In the genomic region with DNA sequence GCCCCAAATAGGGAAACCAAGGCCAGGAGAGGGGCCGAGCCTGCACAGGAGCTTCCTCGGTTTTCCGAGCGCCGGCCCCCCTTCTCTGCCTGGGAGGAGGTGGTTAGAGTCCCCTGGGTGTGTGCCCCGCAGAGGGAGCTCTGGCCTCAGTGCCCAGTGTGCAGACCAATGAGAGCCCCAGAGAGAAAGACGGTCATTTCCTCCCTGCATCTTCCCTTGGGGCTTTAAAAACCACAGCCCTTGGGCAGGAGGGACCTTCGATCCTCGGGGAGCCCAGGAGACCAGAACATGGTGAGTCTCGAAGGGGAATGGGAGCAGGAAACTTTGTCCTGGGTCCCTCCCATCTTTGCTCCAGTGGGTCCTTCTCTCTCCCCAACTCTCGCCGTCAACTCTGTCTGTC, we compare ENCODE assay signal across 2 cellular contexts.
TF ChIP-seq lines count a peak whose summit lies in the region.

TSS of gene C5AR1 (plus strand) at position 254 of the 400 bp plus-strand sequence. CDS start at position 289, 35 bp downstream.

TF ChIP-seq in GM23338, 12 proteins besides CTCF, POLR2A, EP300 and RAD21 (continued from another document):
- no peak for TF ChIP-seq ZNF462 (CRISPR knock-in tag; IDR thresholded peaks at IDR 0.05)
- TF ChIP-seq, protein P1, sequence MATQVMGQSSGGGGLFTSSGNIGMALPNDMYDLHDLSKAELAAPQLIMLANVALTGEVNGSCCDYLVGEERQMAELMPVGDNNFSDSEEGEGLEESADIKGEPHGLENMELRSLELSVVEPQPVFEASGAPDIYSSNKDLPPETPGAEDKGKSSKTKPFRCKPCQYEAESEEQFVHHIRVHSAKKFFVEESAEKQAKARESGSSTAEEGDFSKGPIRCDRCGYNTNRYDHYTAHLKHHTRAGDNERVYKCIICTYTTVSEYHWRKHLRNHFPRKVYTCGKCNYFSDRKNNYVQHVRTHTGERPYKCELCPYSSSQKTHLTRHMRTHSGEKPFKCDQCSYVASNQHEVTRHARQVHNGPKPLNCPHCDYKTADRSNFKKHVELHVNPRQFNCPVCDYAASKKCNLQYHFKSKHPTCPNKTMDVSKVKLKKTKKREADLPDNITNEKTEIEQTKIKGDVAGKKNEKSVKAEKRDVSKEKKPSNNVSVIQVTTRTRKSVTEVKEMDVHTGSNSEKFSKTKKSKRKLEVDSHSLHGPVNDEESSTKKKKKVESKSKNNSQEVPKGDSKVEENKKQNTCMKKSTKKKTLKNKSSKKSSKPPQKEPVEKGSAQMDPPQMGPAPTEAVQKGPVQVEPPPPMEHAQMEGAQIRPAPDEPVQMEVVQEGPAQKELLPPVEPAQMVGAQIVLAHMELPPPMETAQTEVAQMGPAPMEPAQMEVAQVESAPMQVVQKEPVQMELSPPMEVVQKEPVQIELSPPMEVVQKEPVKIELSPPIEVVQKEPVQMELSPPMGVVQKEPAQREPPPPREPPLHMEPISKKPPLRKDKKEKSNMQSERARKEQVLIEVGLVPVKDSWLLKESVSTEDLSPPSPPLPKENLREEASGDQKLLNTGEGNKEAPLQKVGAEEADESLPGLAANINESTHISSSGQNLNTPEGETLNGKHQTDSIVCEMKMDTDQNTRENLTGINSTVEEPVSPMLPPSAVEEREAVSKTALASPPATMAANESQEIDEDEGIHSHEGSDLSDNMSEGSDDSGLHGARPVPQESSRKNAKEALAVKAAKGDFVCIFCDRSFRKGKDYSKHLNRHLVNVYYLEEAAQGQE (IDR thresholded peaks at IDR 0.05; ENCODE audit: unreplicated experiment), result no peak
TF ChIP-seq in GM23338: peak in this region for 0.

TF ChIP-seq in K562, 482 proteins besides CTCF, POLR2A, EP300 and RAD21 (continued from another document):
- TF ChIP-seq HLTF (IDR thresholded peaks at IDR 0.05), result no peak
- TF ChIP-seq CC2D1A (IDR thresholded peaks at IDR 0.05), result 0 out of 2 replicates have a peak, but pooled peaks have one; percentile 20
- TF ChIP-seq ARID2 (IDR thresholded peaks at IDR 0.05), result no peak
- TF ChIP-seq ESRRA (IDR thresholded peaks at IDR 0.05; ENCODE audit: borderline replicate concordance, low read depth), result peak; percentile 28; the same call in 1 of the 2 replicates
- no peak for TF ChIP-seq BHLHE40 (IDR thresholded peaks at IDR 0.05; ENCODE audit: low read length)
- TF ChIP-seq PPARD (CRISPR knock-in tag; IDR thresholded peaks at IDR 0.05), result no peak
- TF ChIP-seq MTA2 (IDR thresholded peaks at IDR 0.05; ENCODE audit: low read depth), result no peak
- TF ChIP-seq KLF1 (tag; IDR thresholded peaks at IDR 0.05), result no peak
- TF ChIP-seq, protein P2, sequence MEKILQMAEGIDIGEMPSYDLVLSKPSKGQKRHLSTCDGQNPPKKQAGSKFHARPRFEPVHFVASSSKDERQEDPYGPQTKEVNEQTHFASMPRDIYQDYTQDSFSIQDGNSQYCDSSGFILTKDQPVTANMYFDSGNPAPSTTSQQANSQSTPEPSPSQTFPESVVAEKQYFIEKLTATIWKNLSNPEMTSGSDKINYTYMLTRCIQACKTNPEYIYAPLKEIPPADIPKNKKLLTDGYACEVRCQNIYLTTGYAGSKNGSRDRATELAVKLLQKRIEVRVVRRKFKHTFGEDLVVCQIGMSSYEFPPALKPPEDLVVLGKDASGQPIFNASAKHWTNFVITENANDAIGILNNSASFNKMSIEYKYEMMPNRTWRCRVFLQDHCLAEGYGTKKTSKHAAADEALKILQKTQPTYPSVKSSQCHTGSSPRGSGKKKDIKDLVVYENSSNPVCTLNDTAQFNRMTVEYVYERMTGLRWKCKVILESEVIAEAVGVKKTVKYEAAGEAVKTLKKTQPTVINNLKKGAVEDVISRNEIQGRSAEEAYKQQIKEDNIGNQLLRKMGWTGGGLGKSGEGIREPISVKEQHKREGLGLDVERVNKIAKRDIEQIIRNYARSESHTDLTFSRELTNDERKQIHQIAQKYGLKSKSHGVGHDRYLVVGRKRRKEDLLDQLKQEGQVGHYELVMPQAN (IDR thresholded peaks at IDR 0.05; ENCODE audit: borderline replicate concordance), result no peak
- no peak for TF ChIP-seq ARID4B (CRISPR knock-in tag; IDR thresholded peaks at IDR 0.05)
- TF ChIP-seq NFYB (IDR thresholded peaks at IDR 0.05; ENCODE audit: extremely low read depth, insufficient read length), result no peak
- 0 out of 4 replicates have a peak, but pooled peaks of 1 of the 2 experiments have one; percentile 26 for TF ChIP-seq MAZ (CRISPR knock-in tag; conservative IDR thresholded peaks at IDR 0.05 in 1 of 2, IDR thresholded peaks at IDR 0.05 in 1 of 2)
- TF ChIP-seq SRF (CRISPR knock-in tag; IDR thresholded peaks at IDR 0.05), result no peak
- no peak for TF ChIP-seq TEAD1 (CRISPR knock-in tag; IDR thresholded peaks at IDR 0.05)
- TF ChIP-seq, protein P3, sequence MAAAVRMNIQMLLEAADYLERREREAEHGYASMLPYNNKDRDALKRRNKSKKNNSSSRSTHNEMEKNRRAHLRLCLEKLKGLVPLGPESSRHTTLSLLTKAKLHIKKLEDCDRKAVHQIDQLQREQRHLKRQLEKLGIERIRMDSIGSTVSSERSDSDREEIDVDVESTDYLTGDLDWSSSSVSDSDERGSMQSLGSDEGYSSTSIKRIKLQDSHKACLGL (CRISPR knock-in tag; IDR thresholded peaks at IDR 0.05; ENCODE audit: borderline replicate concordance, poor library complexity, severe bottlenecking), result no peak
- TF ChIP-seq BCOR (IDR thresholded peaks at IDR 0.05), result no peak
- TF ChIP-seq TSHZ1 (CRISPR knock-in tag; IDR thresholded peaks at IDR 0.05), result no peak
- no peak for TF ChIP-seq RHOXF2B (CRISPR knock-in tag; conservative IDR thresholded peaks at IDR 0.05)
- TF ChIP-seq CTBP1 (IDR thresholded peaks at IDR 0.05; ENCODE audit: borderline replicate concordance), result no peak
